ENCODE assay signal across 19 cellular contexts in the genomic region with DNA sequence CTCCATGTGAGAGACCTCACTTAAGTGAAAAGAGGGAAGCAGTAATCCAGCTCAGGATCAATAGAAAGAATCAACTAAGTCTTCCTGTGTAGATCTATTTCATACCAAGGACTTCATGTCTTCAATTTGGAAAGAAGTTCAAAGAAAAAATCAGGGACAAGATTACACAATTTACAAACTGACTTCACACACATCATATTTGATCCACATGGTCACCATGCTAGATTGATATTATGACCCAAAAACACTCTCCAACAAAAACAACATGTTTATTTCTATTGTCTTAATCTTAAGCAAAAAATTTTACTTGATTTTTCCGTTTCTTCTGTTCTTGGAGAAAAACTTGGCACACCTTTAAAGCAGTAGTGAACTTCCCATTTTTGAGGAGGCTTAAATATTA.
"Had no signal": no experiment of that assay in that cellular context is flagged by ENCODE, and none has a peak within 500 bp of the region (broad histone marks: within the 10 kb centered on the region; RNA-seq: fewer than 3 reads in every experiment).

No MANE protein-coding gene starts in this region.

- H3K9me3 Mint-ChIP-seq: central memory CD8-positive, alpha-beta T cell had no signal

- H3K4me1 ChIP-seq: lower lobe of right lung, tibial artery, uterus had no signal

- H3K27me3 ChIP-seq: foreskin keratinocyte, tibial artery, uterus had no signal

- H3K4me1 Mint-ChIP-seq: central memory CD8-positive, alpha-beta T cell; naive B cell; stimulated activated naive B cell treated with anti-CD40 and anti-IgM and Interleukin-4, amounts not matched to agents 10 μg/mL and 1 μg/mL and 100 μg/mL, for 72 hours had no signal

- H3K4me3 ChIP-seq: lower lobe of right lung, tibial artery, uterus had no signal

- ATAC-seq: activated CD4-positive, CD25-positive, alpha-beta regulatory T cell treated with anti-CD3 and anti-CD28 coated beads, Interleukin-2, amount 50 U/mL, for 24 hours; foreskin keratinocyte; left cardiac atrium; lower lobe of right lung; stimulated activated naive B cell treated with anti-CD40 and anti-IgM and Interleukin-4, amounts not matched to agents 10 μg/mL and 1 μg/mL and 100 μg/mL, for 72 hours had no signal

- H3K9me3 ChIP-seq: lower lobe of right lung, tibial artery, uterus had no signal

- DNase-seq: activated CD4-positive, alpha-beta T cell treated with anti-CD3 and anti-CD28 coated beads, Interleukin-2, amount 50 U/mL, for 1 hour; activated CD8-positive, alpha-beta memory T cell treated with anti-CD3 and anti-CD28 coated beads for 24 hours; activated gamma-delta T cell treated with Interleukin-2 at 50 U/mL for 16 hours; amniotic stem cell; effector memory CD4-positive, alpha-beta T cell; head of caudate nucleus; left cardiac atrium; lower lobe of right lung; midbrain; naive B cell; stimulated activated CD4-positive, alpha-beta T cell treated with anti-CD3 and anti-CD28 coated beads, Interleukin-4, amount 100 ng/mL, for 1 hour; stimulated activated naive B cell treated with anti-CD40 and anti-IgM and Interleukin-4, amounts not matched to agents 10 μg/mL and 1 μg/mL and 100 μg/mL, for 72 hours; tibial artery; uterus had no signal

- H3K4me3 Mint-ChIP-seq: activated naive CD8-positive, alpha-beta T cell; brain; central memory CD8-positive, alpha-beta T cell; naive B cell; stimulated activated naive B cell treated with anti-CD40 and anti-IgM and Interleukin-4, amounts not matched to agents 10 μg/mL and 1 μg/mL and 100 μg/mL, for 72 hours had no signal

- H3K36me3 ChIP-seq: lower lobe of right lung, tibial artery, uterus had no signal

- H3K27ac Mint-ChIP-seq: activated naive CD8-positive, alpha-beta T cell; brain; stimulated activated naive B cell treated with anti-CD40 and anti-IgM and Interleukin-4, amounts not matched to agents 10 μg/mL and 1 μg/mL and 100 μg/mL, for 72 hours had no signal

- H3K36me3 Mint-ChIP-seq: stimulated activated naive B cell treated with anti-CD40 and anti-IgM and Interleukin-4, amounts not matched to agents 10 μg/mL and 1 μg/mL and 100 μg/mL, for 72 hours had no signal

- H3K27ac ChIP-seq: foreskin keratinocyte, lower lobe of right lung, tibial artery, uterus had no signal

- H3K27me3 Mint-ChIP-seq: brain; central memory CD8-positive, alpha-beta T cell had no signal
